In the genomic region with DNA sequence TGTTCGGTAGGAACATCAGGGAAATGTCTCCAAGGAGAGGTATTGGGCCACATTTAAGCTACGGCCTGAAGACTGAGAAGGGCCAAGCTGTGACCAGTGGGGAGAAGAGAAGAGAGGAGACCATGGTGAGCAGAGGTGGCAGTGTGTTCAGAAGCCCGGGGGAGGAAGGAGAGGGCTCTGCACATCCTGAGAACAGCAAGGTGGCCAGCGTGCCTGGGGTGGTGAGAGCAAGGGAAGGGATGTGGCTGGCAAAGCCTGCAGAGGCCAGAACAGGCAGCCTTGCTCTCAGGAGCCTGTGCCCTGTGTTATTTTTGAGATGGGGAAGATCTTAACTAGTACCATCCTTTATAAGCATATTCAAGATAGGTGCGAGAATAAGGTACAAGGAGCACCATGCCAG, we compare ENCODE assay signal across 9 cellular contexts.
"Had no signal": no experiment of that assay in that cellular context is flagged by ENCODE, and none has a peak within 500 bp of the region (broad histone marks: within the 10 kb centered on the region; RNA-seq: fewer than 3 reads in every experiment).

No MANE protein-coding gene starts in this region.

- H3K27me3 Mint-ChIP-seq: IgD-negative memory B cell had no signal

- H3K4me1 Mint-ChIP-seq: IgD-negative memory B cell had no signal

- ATAC-seq: HCT116, HepG2 had no signal

- H3K4me3 ChIP-seq: GM23248, HAP-1 had no signal

- H3K27ac Mint-ChIP-seq: HFFc6, IgD-negative memory B cell had no signal

- H3K27ac ChIP-seq: GM23248, HL-60 had no signal

- DNase-seq: GM23248, GOT3, H7, HFFc6 had no signal

- H3K36me3 Mint-ChIP-seq: IgD-negative memory B cell had no signal

- H3K4me3 Mint-ChIP-seq: HFFc6, IgD-negative memory B cell had no signal
